ENCODE assay signal across 1 cellular context in the genomic region with DNA sequence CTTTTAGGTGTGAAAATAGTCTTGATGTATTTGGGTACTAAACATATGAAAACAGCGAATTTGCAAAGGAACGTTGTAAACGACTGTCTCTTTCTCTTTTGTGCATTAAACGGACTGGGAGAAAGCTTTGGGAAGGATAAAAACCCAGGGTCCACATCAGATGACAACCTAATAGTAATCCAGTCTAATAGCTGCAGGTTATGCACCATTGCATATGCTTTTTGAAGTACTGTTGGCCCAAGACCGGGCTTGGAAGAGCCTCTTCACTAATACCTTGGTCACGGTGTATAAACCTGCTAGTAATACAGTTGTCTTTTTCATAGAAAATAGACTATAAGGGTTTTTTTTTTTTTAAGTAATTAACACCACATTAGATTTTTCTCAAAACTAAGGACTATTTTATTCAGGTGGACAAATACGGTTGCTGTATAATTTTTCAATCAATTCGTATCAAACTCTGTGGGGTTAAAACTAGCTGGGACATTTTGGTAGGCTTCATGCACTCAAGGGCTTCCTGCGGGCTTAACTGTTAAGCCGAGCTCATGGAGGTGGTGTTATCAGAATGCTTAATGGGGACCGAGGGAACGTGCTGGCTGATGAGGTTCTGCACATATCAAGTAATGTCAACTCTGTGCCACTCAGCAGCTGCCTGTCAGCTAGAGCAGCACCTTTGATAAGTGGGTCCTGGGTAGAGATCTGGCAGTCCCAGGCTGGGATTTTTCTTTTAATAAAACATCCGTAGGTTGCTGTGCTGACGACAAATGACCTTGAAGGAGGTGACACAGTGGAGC.
TF ChIP-seq lines count a peak whose summit lies in the region.

No MANE protein-coding gene starts in this region.

TF ChIP-seq in HEK293, 187 proteins besides CTCF, POLR2A, EP300 and RAD21 (continued from another document):
- TF ChIP-seq, protein P1, sequence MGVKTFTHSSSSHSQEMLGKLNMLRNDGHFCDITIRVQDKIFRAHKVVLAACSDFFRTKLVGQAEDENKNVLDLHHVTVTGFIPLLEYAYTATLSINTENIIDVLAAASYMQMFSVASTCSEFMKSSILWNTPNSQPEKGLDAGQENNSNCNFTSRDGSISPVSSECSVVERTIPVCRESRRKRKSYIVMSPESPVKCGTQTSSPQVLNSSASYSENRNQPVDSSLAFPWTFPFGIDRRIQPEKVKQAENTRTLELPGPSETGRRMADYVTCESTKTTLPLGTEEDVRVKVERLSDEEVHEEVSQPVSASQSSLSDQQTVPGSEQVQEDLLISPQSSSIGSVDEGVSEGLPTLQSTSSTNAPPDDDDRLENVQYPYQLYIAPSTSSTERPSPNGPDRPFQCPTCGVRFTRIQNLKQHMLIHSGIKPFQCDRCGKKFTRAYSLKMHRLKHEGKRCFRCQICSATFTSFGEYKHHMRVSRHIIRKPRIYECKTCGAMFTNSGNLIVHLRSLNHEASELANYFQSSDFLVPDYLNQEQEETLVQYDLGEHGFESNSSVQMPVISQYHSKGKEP (tag by site-specific recombination; IDR thresholded peaks at IDR 0.05) = peak; percentile 53; the same call in 1 of the 2 replicates
- no peak for TF ChIP-seq ZNF843 (tag by site-specific recombination; IDR thresholded peaks at IDR 0.05)
- no peak for TF ChIP-seq ZNF48 (tag by site-specific recombination; IDR thresholded peaks at IDR 0.05)
